20 cellular contexts compared by ENCODE assay signal in genomic region chr10:26802527-26802926, GRCh38. TPM values are rescaled to one million over a fixed set of nuclear protein-coding genes. Genes with fewer than 3 reads are reported as not detected.
DNase-seq lines count a peak whose midpoint lies in the region; FAIRE-seq and TF ChIP-seq lines count a peak whose summit lies in the region.
"Had no signal": no experiment of that assay in that cellular context is flagged by ENCODE, and none has a peak within 500 bp of the region (broad histone marks: within the 10 kb centered on the region; RNA-seq: fewer than 3 reads in every experiment).

No MANE protein-coding gene starts in this region.

- H3F3A ChIP-seq in MM.1S (ENCODE audit: insufficient read depth, low read length) = peaks cover 18% of the 10 kb centered on the region

- 86% methylated on average over 3 of the region's 3 CpGs for WGBS in hepatocyte (ENCODE audit: low lambda C conversion rate, missing lambda C conversion rate)

- H3K9me2 ChIP-seq in MM.1S (replicated peaks; ENCODE audit: insufficient read depth, low read length) = no peaks in the 10 kb centered on the region
- H3K9me2 ChIP-seq in hepatocyte (replicated peaks; ENCODE audit: insufficient read depth) = no peaks in the 10 kb centered on the region

- no peak for TF ChIP-seq POLR2A in GM12892 (IDR thresholded peaks at IDR 0.05; ENCODE audit: low read depth, low read length)

- FAIRE-seq in GM12892 (lab: Jason Lieb, UNC) (peak; percentile 9), RCC 7860 (lab: Jason Lieb, UNC) (no peak)

- no peak overlapping the region for H3K9ac ChIP-seq in MM.1S (ENCODE audit: low read length)

- no peak overlapping the region for H3K4me3 Mint-ChIP-seq in activated T-helper 1 cell treated with anti-CD3 and anti-CD28 coated beads, Interleukin-12 subunit alpha, Interleukin-12 subunit beta, Interleukin-2, Interleukin-4 antibody, amounts not matched to agents 30 ng/mL and 10 ng/mL and 1 ng/mL, durations not matched to agents 14 hours and 24 hours and 36 hours
- H3K4me3 Mint-ChIP-seq: T-helper 1 cell treated with Interleukin-12 subunit alpha and Interleukin-12 subunit beta and Interleukin-4 antibody, amounts not matched to agents 30 μg/mL and 1 μg/mL, for 36 hours had no signal

- H3K4me1 Mint-ChIP-seq in activated T-helper 1 cell treated with anti-CD3 and anti-CD28 coated beads, Interleukin-12 subunit alpha, Interleukin-12 subunit beta, Interleukin-2, Interleukin-4 antibody, amounts not matched to agents 30 ng/mL and 10 ng/mL and 1 ng/mL, durations not matched to agents 14 hours and 24 hours and 36 hours (ENCODE audit: low read depth) = peaks cover 66% of the 10 kb centered on the region

- H3K27ac ChIP-seq in MM.1S (ENCODE audit: low read length) (no peak overlapping the region), dorsolateral prefrontal cortex (peak overlapping the region in 34 of 59 donors; percentile 1 to 86 (median 32)), neutrophil (peak overlapping the region; percentile 23), hepatocyte (no peak overlapping the region)
- H3K27ac ChIP-seq: cardiac muscle cell, gastroesophageal sphincter, PC-9, SJSA1 had no signal

- no peak for TF ChIP-seq CTCF in MM.1S (IDR thresholded peaks at IDR 0.05; ENCODE audit: low read length)
- no peak for TF ChIP-seq CTCF in dorsolateral prefrontal cortex (IDR thresholded peaks at IDR 0.05 in 54 of 56, conservative IDR thresholded peaks at IDR 0.05 in 2 of 56; ENCODE audit: low read depth in 1 of 56, partially characterized antibody in 56 of 56)
- no peak for TF ChIP-seq CTCF in neutrophil (IDR thresholded peaks at IDR 0.05)
- no peak for TF ChIP-seq CTCF in hepatocyte (IDR thresholded peaks at IDR 0.05; ENCODE audit: poor library complexity)

- peaks cover 27% of the 10 kb centered on the region for H3K36me3 Mint-ChIP-seq in activated T-helper 1 cell treated with anti-CD3 and anti-CD28 coated beads, Interleukin-12 subunit alpha, Interleukin-12 subunit beta, Interleukin-2, Interleukin-4 antibody, amounts not matched to agents 30 ng/mL and 10 ng/mL and 1 ng/mL, durations not matched to agents 14 hours and 24 hours and 36 hours (ENCODE audit: low read depth)

- H3K27me3 ChIP-seq in MM.1S (replicated peaks; ENCODE audit: insufficient read depth, low read length) (no peaks in the 10 kb centered on the region), dorsolateral prefrontal cortex (no peaks in the 10 kb centered on the region), neutrophil (no peaks in the 10 kb centered on the region), hepatocyte (no peaks in the 10 kb centered on the region)
- H3K27me3 ChIP-seq: cardiac muscle cell, esophagus squamous epithelium, gastroesophageal sphincter, SJSA1 had no signal

- intact Hi-C loops in dorsolateral prefrontal cortex (cut with DNase I) = no loop called here
- intact Hi-C loops in activated T-helper 1 cell treated with anti-CD3 and anti-CD28 coated beads, Interleukin-12 subunit alpha, Interleukin-12 subunit beta, Interleukin-2, Interleukin-4 antibody, amounts not matched to agents 30 ng/mL and 10 ng/mL and 1 ng/mL, durations not matched to agents 14 hours and 24 hours and 36 hours (cut with micrococcal nuclease) = loop anchor here (10.0 kb wide), 1 partner anchor 52 kb away; no protein-coding TSS in a partner anchor

- no peak overlapping the region for H3K27ac Mint-ChIP-seq in activated T-helper 1 cell treated with anti-CD3 and anti-CD28 coated beads, Interleukin-12 subunit alpha, Interleukin-12 subunit beta, Interleukin-2, Interleukin-4 antibody, amounts not matched to agents 30 ng/mL and 10 ng/mL and 1 ng/mL, durations not matched to agents 14 hours and 24 hours and 36 hours
- H3K27ac Mint-ChIP-seq: T-helper 1 cell treated with Interleukin-12 subunit alpha and Interleukin-12 subunit beta and Interleukin-4 antibody, amounts not matched to agents 30 μg/mL and 1 μg/mL, for 36 hours had no signal

- DNase-seq in GM12892 (ENCODE audit: insufficient read length) = no peak
- no peak for DNase-seq in MM.1S
- no peak for DNase-seq in dorsolateral prefrontal cortex
- no peak for DNase-seq in RCC 7860 (ENCODE audit: low spot score)
- no peak for DNase-seq in activated T-helper 1 cell treated with anti-CD3 and anti-CD28 coated beads, Interleukin-12 subunit alpha, Interleukin-12 subunit beta, Interleukin-2, Interleukin-4 antibody, amounts not matched to agents 30 ng/mL and 10 ng/mL and 1 ng/mL, durations not matched to agents 14 hours and 24 hours and 36 hours (ENCODE audit: low spot score)
- DNase-seq in hepatocyte (ENCODE audit: low spot score) = no peak
- no peak for DNase-seq in stimulated activated CD4-positive, alpha-beta T cell treated with anti-CD3 and anti-CD28 coated beads, Interleukin-1b, Interleukin-23, amount 100 ng/mL, for 48 hours
- DNase-seq: activated CD4-positive, alpha-beta T cell treated with anti-CD3 and anti-CD28 coated beads, Interleukin-2, amount 50 U/mL, for 1 hour; activated effector memory CD4-positive, alpha-beta T cell treated with anti-CD3 and anti-CD28 coated beads, Interleukin-2, amount 50 U/mL, for 16 hours; Calu3; effector CD4-positive, alpha-beta T cell; esophagus squamous epithelium; midbrain; PC-9 had no signal

- H3K9me3 ChIP-seq in MM.1S (replicated peaks; ENCODE audit: insufficient read depth, low read length) = no peaks in the 10 kb centered on the region
- no peaks in the 10 kb centered on the region for H3K9me3 ChIP-seq in neutrophil
- H3K9me3 ChIP-seq in hepatocyte (ENCODE audit: low read depth) = no peaks in the 10 kb centered on the region
- H3K9me3 ChIP-seq: esophagus squamous epithelium, gastroesophageal sphincter, SJSA1 had no signal

- H3K79me2 ChIP-seq in MM.1S (ENCODE audit: low read length) (peaks cover 91% of the 10 kb centered on the region), hepatocyte (peaks cover 93% of the 10 kb centered on the region)

- H3K4me1 ChIP-seq in MM.1S (ENCODE audit: low read length) (peaks cover 81% of the 10 kb centered on the region), neutrophil (ENCODE audit: control insufficient read depth in 1 of 2, insufficient read depth in 1 of 2, low read depth in 1 of 2, low read length in 1 of 2) (no peaks in the 10 kb centered on the region), hepatocyte (ENCODE audit: insufficient read depth) (peaks cover 10% of the 10 kb centered on the region)
- H3K4me1 ChIP-seq: SJSA1 had no signal

- H3K9me3 Mint-ChIP-seq in activated T-helper 1 cell treated with anti-CD3 and anti-CD28 coated beads, Interleukin-12 subunit alpha, Interleukin-12 subunit beta, Interleukin-2, Interleukin-4 antibody, amounts not matched to agents 30 ng/mL and 10 ng/mL and 1 ng/mL, durations not matched to agents 14 hours and 24 hours and 36 hours = no peaks in the 10 kb centered on the region
- H3K9me3 Mint-ChIP-seq: T-helper 1 cell treated with Interleukin-12 subunit alpha and Interleukin-12 subunit beta and Interleukin-4 antibody, amounts not matched to agents 30 μg/mL and 1 μg/mL, for 36 hours had no signal

- no peaks in the 10 kb centered on the region for H3K27me3 Mint-ChIP-seq in activated T-helper 1 cell treated with anti-CD3 and anti-CD28 coated beads, Interleukin-12 subunit alpha, Interleukin-12 subunit beta, Interleukin-2, Interleukin-4 antibody, amounts not matched to agents 30 ng/mL and 10 ng/mL and 1 ng/mL, durations not matched to agents 14 hours and 24 hours and 36 hours (ENCODE audit: insufficient read depth)

- H2AFZ ChIP-seq in MM.1S (ENCODE audit: low read length) = no peak overlapping the region
- no peak overlapping the region for H2AFZ ChIP-seq in hepatocyte
- H2AFZ ChIP-seq: PC-9 had no signal

- H3K4me2 ChIP-seq in MM.1S (ENCODE audit: low read depth, low read length) (peak overlapping the region; percentile 14; the same call in 1 of the 2 replicates), hepatocyte (no peak overlapping the region)
- H3K4me2 ChIP-seq: PC-9, smooth muscle cell had no signal

- H4K20me1 ChIP-seq in MM.1S (ENCODE audit: insufficient read depth, low read length) = no peaks in the 10 kb centered on the region
- H4K20me1 ChIP-seq in hepatocyte (ENCODE audit: insufficient read depth, poor library complexity, severe bottlenecking) = peaks cover 41% of the 10 kb centered on the region

- H3K4me3 ChIP-seq in MM.1S (ENCODE audit: low read length) = no peak overlapping the region
- H3K4me3 ChIP-seq in dorsolateral prefrontal cortex = no peak overlapping the region
- H3K4me3 ChIP-seq in neutrophil (ENCODE audit: low read depth in 1 of 2, low read length in 1 of 2) = no peak overlapping the region
- no peak overlapping the region for H3K4me3 ChIP-seq in hepatocyte
- H3K4me3 ChIP-seq: cardiac muscle cell, esophagus squamous epithelium, gastroesophageal sphincter, PC-9, SJSA1, smooth muscle cell had no signal

- H3K36me3 ChIP-seq in MM.1S (replicated peaks; ENCODE audit: insufficient read depth, low read length) (no peaks in the 10 kb centered on the region), neutrophil (no peaks in the 10 kb centered on the region), hepatocyte (replicated peaks; ENCODE audit: insufficient read depth, low read depth) (no peaks in the 10 kb centered on the region)
- H3K36me3 ChIP-seq: cardiac muscle cell, gastroesophageal sphincter, SJSA1 had no signal

RNA-seq across cellular contexts. Expression of gene ABI1, which starts 58.2 kb away (rescaled TPM):
- polyA plus RNA-seq in GM12892 (2012; ENCODE audit: missing spikeins) = 48.9 TPM
- 100 to 1,000 TPM in 2 of 120 experiments, 10 to 100 TPM in 118; 47.5 to 104 (median 81.1) TPM for total RNA-seq in dorsolateral prefrontal cortex
- total RNA-seq in activated T-helper 1 cell treated with anti-CD3 and anti-CD28 coated beads, Interleukin-12 subunit alpha, Interleukin-12 subunit beta, Interleukin-2, Interleukin-4 antibody, amounts not matched to agents 30 ng/mL and 10 ng/mL and 1 ng/mL, durations not matched to agents 14 hours and 24 hours and 36 hours = 66.6 and 68.0 TPM in 2 replicates
- total RNA-seq in hepatocyte = 39.2 and 46.1 TPM in 2 replicates
- 30.5 and 35.4 TPM in 2 replicates for polyA plus RNA-seq in hepatocyte

Comparison
In these comparisons a context has a peak if more than half of its experiments do, and no peak if none do; other contexts are left out.
1. H3K27ac ChIP-seq: peak in dorsolateral prefrontal cortex (34 of 59) and neutrophil (single experiment); none in MM.1S (single experiment) and hepatocyte (single experiment).